ENCODE assay signal across 18 cellular contexts in the genomic region with DNA sequence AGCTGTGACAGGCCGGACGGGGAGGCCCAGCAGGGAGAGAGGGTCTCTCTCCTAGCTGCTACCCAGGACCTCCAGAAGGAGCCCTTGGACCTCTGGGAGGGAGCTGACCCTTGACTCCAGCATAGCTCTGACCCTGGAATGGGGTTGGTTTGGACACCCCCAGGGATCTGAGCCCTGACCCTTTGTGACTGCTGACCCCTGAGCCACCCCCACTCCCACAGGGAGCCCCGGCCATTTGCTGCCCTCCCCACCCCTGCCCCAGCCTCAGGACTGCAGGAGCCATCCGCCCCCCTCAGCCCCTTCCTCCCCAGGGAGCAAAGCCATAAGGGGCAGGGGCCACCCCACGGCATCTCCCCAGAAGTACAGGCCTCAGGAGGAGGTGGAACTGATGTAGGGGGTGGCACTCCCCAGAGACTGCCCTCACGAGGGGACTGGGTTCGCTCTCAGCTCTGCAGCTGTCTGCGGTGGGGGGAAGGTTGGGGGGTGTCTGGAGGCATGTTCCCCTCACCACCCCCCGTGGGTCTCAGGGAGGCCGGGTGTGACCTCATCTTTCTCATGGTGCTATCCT. TPM values are rescaled to one million over a fixed set of nuclear protein-coding genes. Genes with fewer than 3 reads are reported as not detected.
"Had no signal": no experiment of that assay in that cellular context is flagged by ENCODE, and none has a peak within 500 bp of the region (broad histone marks: within the 10 kb centered on the region; RNA-seq: fewer than 3 reads in every experiment).

No MANE protein-coding gene starts in this region.

- H3K4me3 Mint-ChIP-seq: activated CD4-positive, alpha-beta memory T cell treated with anti-CD3 and anti-CD28 coated beads, Interleukin-2, amount 10 ng/mL, durations not matched to agents 7 days and 5 days; activated naive CD4-positive, alpha-beta T cell treated with anti-CD3 and anti-CD28 coated beads, Interleukin-2, amount 50 U/mL, for 24 hours; activated T-cell treated with anti-CD3 and anti-CD28 coated beads, Interleukin-2, amount 50 U/mL, for 4 hours; immature natural killer cell; stimulated activated memory B cell treated with anti-CD40 and anti-IgM and Interleukin-4, amounts not matched to agents 10 μg/mL and 1 μg/mL and 100 μg/mL, for 72 hours; T-cell had no signal

- H3K4me3 ChIP-seq: adrenal gland, esophagus squamous epithelium, lower lobe of right lung, tibial artery had no signal

- DNase-seq: activated CD4-positive, alpha-beta memory T cell treated with anti-CD3 and anti-CD28 coated beads, Interleukin-2, amount 10 ng/mL, durations not matched to agents 7 days and 5 days; activated CD4-positive, alpha-beta T cell treated with anti-CD3 and anti-CD28 coated beads for 4 hours; activated effector memory CD4-positive, alpha-beta T cell treated with Interleukin-2 at 50 U/mL for 16 hours; activated T-cell treated with anti-CD3 and anti-CD28 coated beads, Interleukin-2, amount 50 U/mL, for 4 hours; adrenal gland; esophagus squamous epithelium; immature natural killer cell; left cardiac atrium; T-cell; tibial artery had no signal

- H3K4me1 ChIP-seq: adrenal gland, lower lobe of right lung, tibial artery had no signal

- H3K9me3 Mint-ChIP-seq: activated CD4-positive, alpha-beta memory T cell treated with anti-CD3 and anti-CD28 coated beads, Interleukin-2, amount 10 ng/mL, durations not matched to agents 7 days and 5 days; activated naive CD4-positive, alpha-beta T cell treated with anti-CD3 and anti-CD28 coated beads, Interleukin-2, amount 50 U/mL, for 24 hours; activated T-cell treated with anti-CD3 and anti-CD28 coated beads, Interleukin-2, amount 50 U/mL, for 4 hours; immature natural killer cell; stimulated activated memory B cell treated with anti-CD40 and anti-IgM and Interleukin-4, amounts not matched to agents 10 μg/mL and 1 μg/mL and 100 μg/mL, for 72 hours; T-cell had no signal

- H3K27ac Mint-ChIP-seq: activated CD4-positive, alpha-beta memory T cell treated with anti-CD3 and anti-CD28 coated beads, Interleukin-2, amount 10 ng/mL, durations not matched to agents 7 days and 5 days; activated naive CD4-positive, alpha-beta T cell treated with anti-CD3 and anti-CD28 coated beads, Interleukin-2, amount 50 U/mL, for 24 hours; immature natural killer cell; stimulated activated memory B cell treated with anti-CD40 and anti-IgM and Interleukin-4, amounts not matched to agents 10 μg/mL and 1 μg/mL and 100 μg/mL, for 72 hours; T-cell had no signal

- H3K9me3 ChIP-seq: adrenal gland, esophagus squamous epithelium, lower lobe of right lung, tibial artery had no signal

- H3K36me3 Mint-ChIP-seq: activated naive CD4-positive, alpha-beta T cell treated with anti-CD3 and anti-CD28 coated beads, Interleukin-2, amount 50 U/mL, for 24 hours; immature natural killer cell had no signal

- H3K27ac ChIP-seq: adrenal gland, esophagus squamous epithelium, lower lobe of right lung, tibial artery, VCaP had no signal

RNA-seq across cellular contexts. Expression of gene COX6B2, which starts 7.0 kb away (rescaled TPM):
- total RNA-seq: activated T-cell treated with anti-CD3 and anti-CD28 coated beads, Interleukin-2, amount 50 U/mL, for 4 hours; cardiac septum; left cardiac atrium; lower lobe of right lung; subcutaneous adipose tissue had no signal
- polyA plus RNA-seq: adrenal gland had no signal

RNA-seq across cellular contexts. Expression of gene GARIN5B, which starts 15.5 kb away (rescaled TPM):
- total RNA-seq: activated CD4-positive, alpha-beta memory T cell treated with anti-CD3 and anti-CD28 coated beads, Interleukin-2, amount 10 ng/mL, durations not matched to agents 7 days and 5 days; activated T-cell treated with anti-CD3 and anti-CD28 coated beads, Interleukin-2, amount 50 U/mL, for 4 hours; adrenal gland; cardiac septum; esophagus squamous epithelium; fibroblast of villous mesenchyme; left cardiac atrium; lower lobe of right lung; posterior vena cava; subcutaneous adipose tissue; T-cell had no signal
- polyA plus RNA-seq: adrenal gland, immature natural killer cell had no signal

RNA-seq across cellular contexts. Expression of gene TMEM150B, which starts 22.4 kb away (rescaled TPM):
- total RNA-seq: activated T-cell treated with anti-CD3 and anti-CD28 coated beads, Interleukin-2, amount 50 U/mL, for 4 hours; fibroblast of villous mesenchyme had no signal
- polyA plus RNA-seq: immature natural killer cell had no signal

RNA-seq across cellular contexts. Expression of gene IL11, which starts 22.7 kb away (rescaled TPM):
- total RNA-seq: cardiac septum, esophagus squamous epithelium, left cardiac atrium, lower lobe of right lung, posterior vena cava, subcutaneous adipose tissue had no signal
- polyA plus RNA-seq: immature natural killer cell had no signal
